Comparison of ENCODE assay signal across 18 cellular contexts in genomic region chr1:151294748-151295462, GRCh38. TPM values are rescaled to one million over a fixed set of nuclear protein-coding genes. Genes with fewer than 3 reads are reported as not detected.
A peak's percentile ranks its signal among the peaks of the same experiment; 100 is the strongest.
DNase-seq lines count a peak whose midpoint lies in the region; ATAC-seq and TF ChIP-seq lines count a peak whose summit lies in the region.
"Had no signal": no experiment of that assay in that cellular context is flagged by ENCODE, and none has a peak within 500 bp of the region (broad histone marks: within the 10 kb centered on the region; RNA-seq: fewer than 3 reads in every experiment).

No MANE protein-coding gene starts in this region.

- H3K27me3 ChIP-seq in HAP-1 (ENCODE audit: low read depth) (no peaks in the 10 kb centered on the region), dorsolateral prefrontal cortex (no peaks in the 10 kb centered on the region)
- H3K27me3 ChIP-seq: MG63 had no signal

- H3K4me3 ChIP-seq in HAP-1 = no peak overlapping the region
- H3K4me3 ChIP-seq in dorsolateral prefrontal cortex = peak overlapping the region in 6 of 59 donors; percentile 4 to 24 (median 14)
- H3K4me3 ChIP-seq: MG63, thoracic aorta had no signal

- in situ Hi-C loops in HAP-1 (cut with MboI; ENCODE audit: low sequenced_read_pairs) = no loop called here

- H3K36me3 ChIP-seq in HAP-1 (replicated peaks) = peaks cover 80% of the 10 kb centered on the region

- no peak for TF ChIP-seq CTCF in 22Rv1 (IDR thresholded peaks at IDR 0.05)
- TF ChIP-seq CTCF in dorsolateral prefrontal cortex (IDR thresholded peaks at IDR 0.05 in 54 of 56, conservative IDR thresholded peaks at IDR 0.05 in 2 of 56; ENCODE audit: low read depth in 1 of 56, partially characterized antibody in 56 of 56) = peak in 7 of 56 donors; percentile 11 to 31 (median 20)

- DNase-seq in HAP-1 (ENCODE audit: low spot score in 2 of 2) (peak; percentile 57 to 64), dorsolateral prefrontal cortex (peak in 3 of 10 donors; percentile 31 to 62 (median 52)), middle frontal gyrus (ENCODE audit: extremely low spot score, low spot score) (peak; percentile 53), DMS53 treated with DMSO at 0.1 percent for 48 hours (lab: John Stamatoyannopoulos, UW; ENCODE audit: unreplicated experiment) (no peak), CD1c-positive myeloid dendritic cell (ENCODE audit: extremely low spot score) (no peak)
- no peak for DNase-seq in activated CD8-positive, alpha-beta memory T cell treated with anti-CD3 and anti-CD28 coated beads, Interleukin-2, amount 50 U/mL, for 4 hours
- DNase-seq: activated CD4-positive, alpha-beta T cell treated with anti-CD3 and anti-CD28 coated beads, Interleukin-2, amount 50 U/mL, for 4 hours; activated effector memory CD4-positive, alpha-beta T cell treated with anti-CD3 and anti-CD28 coated beads, Interleukin-2, amount 50 U/mL, for 16 hours; central memory CD4-positive, alpha-beta T cell; HCEC 1CT; MG63; small intestine; T1000 had no signal

- H3K4me1 ChIP-seq in HAP-1 = peaks cover 10% of the 10 kb centered on the region

- ATAC-seq in HG02852 (IDR thresholded peaks at IDR 0.05; ENCODE audit: unreplicated experiment) = no peak
- ATAC-seq: Right ventricle myocardium inferior had no signal

- no peaks in the 10 kb centered on the region for H3K9me3 ChIP-seq in HAP-1
- H3K9me3 ChIP-seq: MG63, thoracic aorta had no signal

- H3K27ac ChIP-seq in 22Rv1 (peak overlapping the region; percentile 23; the same call in 1 of the 2 replicates), dorsolateral prefrontal cortex (peak overlapping the region; percentile 20 to 92 (median 82))
- H3K27ac ChIP-seq: epithelial cell of prostate, thoracic aorta had no signal

- intact Hi-C loops in dorsolateral prefrontal cortex (cut with DNase I) = loop anchor here in 1 of 2 donors (5.0 kb wide), 1 partner anchor 47 kb away; no protein-coding TSS in a partner anchor

RNA-seq across cellular contexts. Expression of gene ZNF687, which starts 12.8 kb away (rescaled TPM):
- total RNA-seq in dorsolateral prefrontal cortex = 10 to 100 TPM; 16.1 to 36.4 (median 25.3) TPM

RNA-seq across cellular contexts. Expression of gene PI4KB, which starts 32.3 kb away (rescaled TPM):
- total RNA-seq in dorsolateral prefrontal cortex = 100 to 1,000 TPM in 23 of 120 experiments, 10 to 100 TPM in 97; 67.1 to 120 (median 92.2) TPM

RNA-seq across cellular contexts. Expression of gene PSMD4, which starts 40.4 kb away (rescaled TPM):
- 100 to 1,000 TPM; 129 to 230 (median 181) TPM for total RNA-seq in dorsolateral prefrontal cortex

RNA-seq across cellular contexts. Expression of gene RFX5, which starts 52.1 kb away (rescaled TPM):
- total RNA-seq in dorsolateral prefrontal cortex = 10 to 100 TPM; 21.1 to 65.9 (median 38.7) TPM

Comparison
In these comparisons a context has a peak if more than half of its experiments do, and no peak if none do; other contexts are left out.
1. DNase-seq: peak in HAP-1 (2 of 2) and middle frontal gyrus (single experiment); none in DMS53 treated with DMSO at 0.1 percent for 48 hours (single experiment), CD1c-positive myeloid dendritic cell (single experiment) and activated CD8-positive, alpha-beta memory T cell treated with anti-CD3 and anti-CD28 coated beads, Interleukin-2, amount 50 U/mL, for 4 hours (single experiment).